ENCODE assay signal across 27 cellular contexts in genomic region chr2:6814869-6815268, GRCh38.
"Had no signal": no experiment of that assay in that cellular context is flagged by ENCODE, and none has a peak within 500 bp of the region (broad histone marks: within the 10 kb centered on the region; RNA-seq: fewer than 3 reads in every experiment).

No MANE protein-coding gene starts in this region.

- H3K9me3 ChIP-seq: adrenal gland, body of pancreas, esophagus squamous epithelium had no signal

- H3K4me3 ChIP-seq: adrenal gland, body of pancreas, esophagus squamous epithelium had no signal

- H3K4me1 ChIP-seq: adrenal gland, body of pancreas, esophagus squamous epithelium had no signal

- DNase-seq: activated CD4-positive, alpha-beta memory T cell treated with anti-CD3 and anti-CD28 coated beads for 36 hours; activated CD4-positive, alpha-beta T cell treated with anti-CD3 and anti-CD28 coated beads for 1 hour; activated CD4-positive, alpha-beta T cell treated with anti-CD3 and anti-CD28 coated beads for 48 hours; activated CD8-positive, alpha-beta memory T cell treated with anti-CD3 and anti-CD28 coated beads, Interleukin-2, amount 10 ng/mL, durations not matched to agents 7 days and 5 days; activated CD8-positive, alpha-beta memory T cell treated with anti-CD3 and anti-CD28 coated beads, Interleukin-2, amount 50 U/mL, for 4 hours; activated CD8-positive, alpha-beta T cell treated with anti-CD3 and anti-CD28 coated beads, Interleukin-2, amount 10 ng/mL, durations not matched to agents 7 days and 5 days; activated effector memory CD4-positive, alpha-beta T cell treated with anti-CD3 and anti-CD28 coated beads, Interleukin-2, amount 50 U/mL, for 16 hours; activated naive CD4-positive, alpha-beta T cell treated with anti-CD3 and anti-CD28 coated beads for 36 hours; activated naive CD8-positive, alpha-beta T cell treated with anti-CD3 and anti-CD28 coated beads for 36 hours; activated naive CD8-positive, alpha-beta T cell treated with anti-CD3 and anti-CD28 coated beads, Interleukin-2, amount 50 U/mL, for 24 hours; activated T-cell treated with anti-CD3 and anti-CD28 coated beads, Interleukin-2, amount 50 U/mL, for 1 hour; activated T-cell treated with anti-CD3 and anti-CD28 coated beads, Interleukin-2, amount 50 U/mL, for 48 hours; adrenal gland; amygdala; aorta; body of pancreas; caudate nucleus; effector CD8-positive, alpha-beta T cell; esophagus squamous epithelium; foreskin melanocyte; head of caudate nucleus; hippocampal formation; T-helper 17 cell; T1000 had no signal

- H3K27me3 ChIP-seq: adrenal gland, body of pancreas had no signal

- ATAC-seq: activated CD8-positive, alpha-beta memory T cell treated with anti-CD3 and anti-CD28 coated beads, Interleukin-2, amount 10 ng/mL, durations not matched to agents 7 days and 5 days; activated CD8-positive, alpha-beta T cell treated with anti-CD3 and anti-CD28 coated beads, Interleukin-2, amount 10 ng/mL, durations not matched to agents 7 days and 5 days; activated naive CD8-positive, alpha-beta T cell treated with anti-CD3 and anti-CD28 coated beads, Interleukin-2, amount 50 U/mL, for 24 hours; body of pancreas; T-helper 17 cell; WTC11 had no signal

- H3K27ac ChIP-seq: adrenal gland, body of pancreas, epithelial cell of prostate, esophagus squamous epithelium, VCaP had no signal

- H3K36me3 ChIP-seq: adrenal gland, esophagus squamous epithelium had no signal
